ENCODE assay signal across 27 cellular contexts in genomic region chr7:106613861-106614560, GRCh38. TPM values are rescaled to one million over a fixed set of nuclear protein-coding genes. Genes with fewer than 3 reads are reported as not detected.
DNase-seq lines count a peak whose midpoint lies in the region; ATAC-seq and TF ChIP-seq lines count a peak whose summit lies in the region.
"Had no signal": no experiment of that assay in that cellular context is flagged by ENCODE, and none has a peak within 500 bp of the region (broad histone marks: within the 10 kb centered on the region; RNA-seq: fewer than 3 reads in every experiment).

No MANE protein-coding gene starts in this region.

- no peak for TF ChIP-seq RAD21 in liver (IDR thresholded peaks at IDR 0.05)

- H3K27ac ChIP-seq in liver (ENCODE audit: low read depth in 1 of 2, low read length in 2 of 2) = no peak overlapping the region
- no peak overlapping the region for H3K27ac ChIP-seq in right lobe of liver
- H3K27ac ChIP-seq: 22Rv1; BLaER1 treated with 17β-estradiol and CSF1 and Interleukin-3, amounts not matched to agents 10 nM and 100 nM; brain microvascular endothelial cell; colonic mucosa; esophagus muscularis mucosa; VCaP had no signal

- no peak overlapping the region for H3K9ac ChIP-seq in liver (ENCODE audit: low read depth in 1 of 2, low read length in 2 of 2)
- H3K9ac ChIP-seq: BLaER1 treated with 17β-estradiol and CSF1 and Interleukin-3, amounts not matched to agents 10 nM and 100 nM had no signal

- H3K36me3 ChIP-seq in liver (ENCODE audit: control insufficient read depth in 4 of 4, insufficient read depth in 3 of 4, low read depth in 1 of 4, low read length in 3 of 4) (no peaks in the 10 kb centered on the region), right lobe of liver (no peaks in the 10 kb centered on the region)
- H3K36me3 ChIP-seq: BLaER1 treated with 17β-estradiol and CSF1 and Interleukin-3, amounts not matched to agents 10 nM and 100 nM; brain microvascular endothelial cell; colonic mucosa; esophagus muscularis mucosa had no signal

- TF ChIP-seq POLR2A in right lobe of liver (IDR thresholded peaks at IDR 0.05) = no peak

- H3K4me1 ChIP-seq in liver (ENCODE audit: control insufficient read depth in 4 of 4, insufficient read depth in 4 of 4, low read length in 3 of 4) = peaks cover 0 to 16% (median 6%) of the 10 kb centered on the region in 4 donors
- H3K4me1 ChIP-seq in right lobe of liver = peaks cover 0 to 11% (median 3%) of the 10 kb centered on the region in 4 donors
- H3K4me1 ChIP-seq: BLaER1 treated with 17β-estradiol and CSF1 and Interleukin-3, amounts not matched to agents 10 nM and 100 nM; Caco-2; colonic mucosa; testis had no signal

- H3K27me3 Mint-ChIP-seq in mesothelial cell of epicardium (ENCODE audit: low read depth) = no peaks in the 10 kb centered on the region
- H3K27me3 Mint-ChIP-seq in naive thymus-derived CD8-positive, alpha-beta T cell = peaks cover 0 to 3% (median 1%) of the 10 kb centered on the region in 5 donors

- ATAC-seq in right lobe of liver (no peak), left cardiac atrium (no peak), GM18909 (IDR thresholded peaks at IDR 0.05; ENCODE audit: poor library complexity, unreplicated experiment) (no peak)
- ATAC-seq in naive thymus-derived CD8-positive, alpha-beta T cell = no peak
- ATAC-seq: Panc1 had no signal

- TF ChIP-seq CTCF in liver (IDR thresholded peaks at IDR 0.05; ENCODE audit: low read depth, low read length, missing input control) (no peak), right lobe of liver (IDR thresholded peaks at IDR 0.05) (no peak), cardiac fibroblast (IDR thresholded peaks at IDR 0.05; ENCODE audit: low read depth, low read length) (no peak), mesothelial cell of epicardium (IDR thresholded peaks at IDR 0.05; ENCODE audit: unreplicated experiment) (no peak)

- H3K4me3 ChIP-seq in liver (ENCODE audit: low read depth in 1 of 3, low read length in 3 of 3) (no peak overlapping the region), right lobe of liver (no peak overlapping the region), cardiac fibroblast (replicated peaks in 1 of 2; ENCODE audit: low read depth in 2 of 2, low read length in 2 of 2) (no peak overlapping the region)
- H3K4me3 ChIP-seq: BLaER1 treated with 17β-estradiol and CSF1 and Interleukin-3, amounts not matched to agents 10 nM and 100 nM; colonic mucosa; esophagus muscularis mucosa; SJSA1; testis had no signal

- H3K4me3 Mint-ChIP-seq in mesothelial cell of epicardium = no peak overlapping the region
- no peak overlapping the region for H3K4me3 Mint-ChIP-seq in naive thymus-derived CD8-positive, alpha-beta T cell
- H3K4me3 Mint-ChIP-seq: activated naive CD8-positive, alpha-beta T cell; nephron progenitor cell; T-helper 1 cell treated with Interleukin-12 subunit alpha and Interleukin-12 subunit beta and Interleukin-4 antibody, amounts not matched to agents 30 μg/mL and 1 μg/mL, for 36 hours had no signal

- intact Hi-C loops in right lobe of liver (cut with DNase I) = no loop called here
- intact Hi-C loops in left cardiac atrium (cut with DNase I) = no loop called here

- peaks cover 1% of the 10 kb centered on the region for H3K36me3 Mint-ChIP-seq in mesothelial cell of epicardium
- peaks cover 0 to 5% (median 3%) of the 10 kb centered on the region in 3 donors for H3K36me3 Mint-ChIP-seq in naive thymus-derived CD8-positive, alpha-beta T cell

- peaks cover 60% of the 10 kb centered on the region for H3K4me1 Mint-ChIP-seq in mesothelial cell of epicardium
- H3K4me1 Mint-ChIP-seq in naive thymus-derived CD8-positive, alpha-beta T cell = peaks cover 0 to 2% (median 0%) of the 10 kb centered on the region in 4 donors

- H3K9me3 ChIP-seq in liver (ENCODE audit: control insufficient read depth in 4 of 4, low read length in 3 of 4) = peaks cover 0 to 2% (median 0%) of the 10 kb centered on the region in 4 donors
- no peaks in the 10 kb centered on the region for H3K9me3 ChIP-seq in right lobe of liver
- H3K9me3 ChIP-seq: Caco-2, colonic mucosa, SJSA1, testis had no signal

- H3K9me3 Mint-ChIP-seq in mesothelial cell of epicardium = peaks cover 16% of the 10 kb centered on the region
- peaks cover 0 to 22% (median 6%) of the 10 kb centered on the region in 9 donors for H3K9me3 Mint-ChIP-seq in naive thymus-derived CD8-positive, alpha-beta T cell
- H3K9me3 Mint-ChIP-seq: T-helper 1 cell treated with Interleukin-12 subunit alpha and Interleukin-12 subunit beta and Interleukin-4 antibody, amounts not matched to agents 30 μg/mL and 1 μg/mL, for 36 hours had no signal

- POLR2A ChIA-PET in naive thymus-derived CD8-positive, alpha-beta T cell (lab: Charles Lee) = no interaction called here

- peak overlapping the region; percentile 54 for H3K27ac Mint-ChIP-seq in mesothelial cell of epicardium
- H3K27ac Mint-ChIP-seq in naive thymus-derived CD8-positive, alpha-beta T cell = no peak overlapping the region
- H3K27ac Mint-ChIP-seq: activated naive CD8-positive, alpha-beta T cell; activated T-helper 2 cell treated with anti-CD3 and anti-CD28 coated beads, Interferon-gamma antibody, Interleukin-2, Interleukin-4, amounts not matched to agents 10 μg/mL and 5 μg/mL and 100 μg/mL, durations not matched to agents 14 hours and 24 hours and 36 hours; nephron progenitor cell; T-helper 1 cell treated with Interleukin-12 subunit alpha and Interleukin-12 subunit beta and Interleukin-4 antibody, amounts not matched to agents 30 μg/mL and 1 μg/mL, for 36 hours had no signal

- no peaks in the 10 kb centered on the region for H3K27me3 ChIP-seq in liver (ENCODE audit: control insufficient read depth in 4 of 4, insufficient read depth in 4 of 4, low read length in 3 of 4)
- H3K27me3 ChIP-seq in right lobe of liver = no peaks in the 10 kb centered on the region
- H3K27me3 ChIP-seq: BLaER1 treated with 17β-estradiol and CSF1 and Interleukin-3, amounts not matched to agents 10 nM and 100 nM; brain microvascular endothelial cell; colonic mucosa; esophagus muscularis mucosa; SJSA1; testis had no signal

- DNase-seq in right lobe of liver = no peak
- DNase-seq in cardiac fibroblast (ENCODE audit: low read depth in 2 of 2) = peak; percentile 65 to 69
- DNase-seq in mesothelial cell of epicardium (ENCODE audit: low spot score in 2 of 2, unreplicated experiment in 2 of 2) = no peak
- DNase-seq in naive thymus-derived CD8-positive, alpha-beta T cell = no peak
- DNase-seq in NCI-H1092 treated with DMSO at 0.1 percent for 48 hours (lab: John Stamatoyannopoulos, UW) = no peak
- DNase-seq in left cardiac atrium = no peak
- DNase-seq: activated CD8-positive, alpha-beta memory T cell treated with anti-CD3 and anti-CD28 coated beads, Interleukin-2, amount 50 U/mL, for 4 hours; brain microvascular endothelial cell; Caco-2; colonic mucosa; head of caudate nucleus; midbrain; NCI-H2107; nephron progenitor cell; stimulated activated CD4-positive, alpha-beta T cell treated with anti-CD3 and anti-CD28 coated beads, Interleukin-1b, Interleukin-23, amount 100 ng/mL, for 48 hours; testis had no signal

TF ChIP-seq in liver, 16 proteins besides CTCF, POLR2A, EP300 and RAD21 (continues in another document):
- TF ChIP-seq RXRA (IDR thresholded peaks at IDR 0.05) = no peak
- no peak for TF ChIP-seq REST (IDR thresholded peaks at IDR 0.05)
- no peak for TF ChIP-seq EGR1 (IDR thresholded peaks at IDR 0.05; ENCODE audit: low read depth in 2 of 2)
- no peak for TF ChIP-seq ZBTB33 (IDR thresholded peaks at IDR 0.05)
- TF ChIP-seq NR2F2 (IDR thresholded peaks at IDR 0.05) = peak; percentile 15
- TF ChIP-seq FOXA2 (IDR thresholded peaks at IDR 0.05) = no peak

RNA-seq across cellular contexts. Expression of gene CCDC71L, which starts 46.9 kb away (rescaled TPM):
- total RNA-seq in liver = 10 to 100 TPM; 12.8 to 16.6 TPM
- polyA plus RNA-seq in liver = 10 to 100 TPM in 1 of 2 donors, 1 to 10 TPM in 1; 7.4 to 11.7 TPM
- total RNA-seq in right lobe of liver = 10 to 100 TPM in 5 of 6 experiments, 1 to 10 TPM in 1; 8.6 to 45.7 (median 22.6) TPM
- total RNA-seq in mesothelial cell of epicardium = 21.9 to 23.3 TPM (median 22.5 TPM) in 3 replicates
- total RNA-seq in naive thymus-derived CD8-positive, alpha-beta T cell = 10 to 100 TPM; 15.8 to 16.0 TPM
- polyA plus RNA-seq in naive thymus-derived CD8-positive, alpha-beta T cell = 1 to 10 TPM; 3.2 to 5.0 (median 4.9) TPM
- total RNA-seq in left cardiac atrium = 10 to 100 TPM; 11.0 to 21.5 TPM

Comparison
In these comparisons a context has a peak if more than half of its experiments do, and no peak if none do; other contexts are left out.
1. DNase-seq: peak in cardiac fibroblast (2 of 2); none in right lobe of liver (0 of 3), mesothelial cell of epicardium (0 of 2), naive thymus-derived CD8-positive, alpha-beta T cell (0 of 10), NCI-H1092 treated with DMSO at 0.1 percent for 48 hours (single experiment) and left cardiac atrium (single experiment).